ENCODE assay signal across 28 cellular contexts in the genomic region with DNA sequence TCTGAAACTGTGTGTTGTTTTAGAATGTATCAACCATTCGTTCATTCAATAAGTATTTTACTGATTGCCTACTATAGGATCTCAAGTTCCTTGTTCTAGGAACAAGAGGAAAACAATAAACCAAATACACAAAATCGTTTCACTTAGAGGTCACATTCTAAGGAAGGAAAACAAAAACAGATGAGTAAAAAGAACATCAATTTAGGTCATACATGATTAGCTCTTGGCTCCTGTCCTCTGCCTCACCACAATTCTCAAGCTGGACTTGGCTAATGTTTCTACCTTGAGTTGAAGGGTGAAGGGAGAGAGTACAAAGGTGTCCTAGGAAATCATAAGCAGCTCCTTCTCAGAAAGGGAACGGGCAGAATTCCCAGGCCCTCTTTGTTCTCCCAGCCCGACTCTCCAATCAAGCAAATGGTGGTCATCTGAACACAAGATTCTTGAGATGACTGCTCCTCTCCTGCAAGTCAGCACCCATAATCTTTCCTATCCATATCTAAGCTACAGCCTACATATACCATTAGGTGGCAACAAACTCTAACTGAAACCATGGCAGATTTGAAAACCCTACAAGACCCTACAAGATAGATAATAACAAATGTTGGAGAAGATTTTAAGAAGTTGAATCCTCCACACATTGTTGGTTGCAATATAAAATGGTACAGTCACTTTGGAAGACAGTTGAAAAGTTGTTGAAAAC.
"Had no signal": no experiment of that assay in that cellular context is flagged by ENCODE, and none has a peak within 500 bp of the region (broad histone marks: within the 10 kb centered on the region; RNA-seq: fewer than 3 reads in every experiment).

No MANE protein-coding gene starts in this region.

- ATAC-seq: activated CD8-positive, alpha-beta T cell treated with anti-CD3 and anti-CD28 coated beads for 36 hours; activated naive CD4-positive, alpha-beta T cell treated with anti-CD3 and anti-CD28 coated beads, Interleukin-2, amount 50 U/mL, for 72 hours; activated T-cell treated with anti-CD3 and anti-CD28 coated beads, Interleukin-2, amount 50 U/mL, for 4 hours; activated T-helper 17 cell treated with anti-CD3 and anti-CD28 coated beads, Interleukin-2, amount 50 U/mL, for 72 hours; gastrocnemius medialis; left cardiac atrium; left ventricle myocardium superior; naive thymus-derived CD4-positive, alpha-beta T cell; stimulated activated memory B cell treated with anti-CD40 and anti-IgM and Interleukin-4, amounts not matched to agents 10 μg/mL and 1 μg/mL and 100 μg/mL, for 72 hours; stimulated activated naive CD8-positive, alpha-beta T cell treated with anti-CD3 and anti-CD28 coated beads, Interleukin-15, amount 100 ng/mL, for 72 hours; WTC11 had no signal

- H3K27ac ChIP-seq: esophagus squamous epithelium, gastrocnemius medialis, ovary, prostate gland, sigmoid colon, uterus had no signal

- FAIRE-seq: bronchial epithelial cell, islet of Langerhans had no signal

- DNase-seq: activated CD4-positive, alpha-beta T cell treated with anti-CD3 and anti-CD28 coated beads for 1 hour; activated CD4-positive, alpha-beta T cell treated with anti-CD3 and anti-CD28 coated beads, Interleukin-2, amount 10 ng/mL, durations not matched to agents 7 days and 5 days; activated CD8-positive, alpha-beta T cell treated with anti-CD3 and anti-CD28 coated beads for 36 hours; activated T-cell treated with anti-CD3 and anti-CD28 coated beads, Interleukin-2, amount 50 U/mL, for 4 hours; anterior cingulate cortex; dermis blood vessel endothelial cell; effector CD4-positive, alpha-beta T cell; esophagus squamous epithelium; gastrocnemius medialis; glutamatergic neuron; left cardiac atrium; left ventricle myocardium superior; midbrain; naive thymus-derived CD4-positive, alpha-beta T cell; ovary; sigmoid colon; small intestine; stimulated activated CD4-positive, alpha-beta T cell treated with anti-CD3 and anti-CD28 coated beads, Interleukin-4, amount 100 ng/mL, for 24 hours; stimulated activated naive CD8-positive, alpha-beta T cell treated with anti-CD3 and anti-CD28 coated beads, Interleukin-15, amount 100 ng/mL, for 72 hours; substantia nigra; uterus had no signal
